8 cellular contexts compared by ENCODE assay signal in genomic region chr4:186144180-186144579, GRCh38. TPM values are rescaled to one million over a fixed set of nuclear protein-coding genes. Genes with fewer than 3 reads are reported as not detected.
DNase-seq lines count a peak whose midpoint lies in the region; ATAC-seq, FAIRE-seq and TF ChIP-seq lines count a peak whose summit lies in the region.

No MANE protein-coding gene starts in this region.

- peaks cover 0 to 13% (median 11%) of the 10 kb centered on the region in 3 donors for H3K4me1 Mint-ChIP-seq in IgD-negative memory B cell
- peaks cover 6% of the 10 kb centered on the region for H3K4me1 Mint-ChIP-seq in CD14-positive monocyte

- H3K4me1 ChIP-seq in body of pancreas (peaks cover 25% of the 10 kb centered on the region), small intestine (ENCODE audit: control insufficient read depth in 2 of 2, insufficient read depth in 1 of 2, low read depth in 1 of 2, low read length in 1 of 2) (no peaks in the 10 kb centered on the region)

- H3K4me3 ChIP-seq in body of pancreas (peak overlapping the region in 1 of 2 donors; percentile 5), small intestine (ENCODE audit: low read depth in 1 of 2, low read length in 2 of 2) (peak overlapping the region; percentile 29 to 70)

- peak in 3 of 7 experiments; percentile 19 to 29 (median 25) for TF ChIP-seq CTCF in body of pancreas (IDR thresholded peaks at IDR 0.05)
- TF ChIP-seq CTCF in CD14-positive monocyte (IDR thresholded peaks at IDR 0.05), result no peak

- no peaks in the 10 kb centered on the region for H3K36me3 ChIP-seq in body of pancreas (replicated peaks in 1 of 2; ENCODE audit: insufficient read depth in 1 of 2, low read depth in 2 of 2)
- no peaks in the 10 kb centered on the region for H3K36me3 ChIP-seq in small intestine (ENCODE audit: control insufficient read depth in 2 of 2, insufficient read depth in 2 of 2, low read length in 2 of 2)

- 3 to 17% methylated on average over 19 of the region's 19 CpGs for WGBS in body of pancreas, 2 donors
- WGBS in small intestine, 3 donors, result 1 to 4% (median 3%) methylated on average over 19 of the region's 19 CpGs

- DNase-seq in EL (peak; percentile 30), body of pancreas (peak; percentile 30 to 48 (median 42)), iPS-NIHi7 (ENCODE audit: extremely low spot score) (peak; percentile 28), small intestine (peak; percentile 29), COLO829 (ENCODE audit: low spot score) (no peak), CD14-positive monocyte (ENCODE audit: low spot score) (no peak)

- no peak for TF ChIP-seq POLR2A in body of pancreas (IDR thresholded peaks at IDR 0.05)

- peak overlapping the region; percentile 16 to 86 (median 68) for H3K4me3 Mint-ChIP-seq in IgD-negative memory B cell
- peak overlapping the region in 1 of 2 donors; percentile 79 for H3K4me3 Mint-ChIP-seq in CD14-positive monocyte

- intact Hi-C loops in body of pancreas (cut with DNase I) (no loop called here), CD14-positive monocyte (cut with micrococcal nuclease) (no loop called here)

- no peak for FAIRE-seq in small intestine (lab: Jason Lieb, UNC)

- H3K27ac Mint-ChIP-seq in IgD-negative memory B cell (peak overlapping the region in 1 of 3 donors; percentile 10), CD14-positive monocyte (no peak overlapping the region)

- no peaks in the 10 kb centered on the region for H3K9me3 Mint-ChIP-seq in IgD-negative memory B cell
- H3K9me3 Mint-ChIP-seq in CD14-positive monocyte, result peaks cover 0 to 11% (median 4%) of the 10 kb centered on the region in 7 donors

- H3K36me3 Mint-ChIP-seq in IgD-negative memory B cell (peaks cover 4% of the 10 kb centered on the region), CD14-positive monocyte (peaks cover 0 to 8% of the 10 kb centered on the region in 2 donors)

- no peaks in the 10 kb centered on the region for H3K9me3 ChIP-seq in body of pancreas
- no peaks in the 10 kb centered on the region for H3K9me3 ChIP-seq in small intestine (ENCODE audit: control insufficient read depth, low read depth)

- ATAC-seq in GM21360 (IDR thresholded peaks at IDR 0.05; ENCODE audit: unreplicated experiment) (peak; percentile 38), body of pancreas (peak; percentile 45)

- H3K27me3 ChIP-seq in body of pancreas (no peaks in the 10 kb centered on the region), small intestine (ENCODE audit: control insufficient read depth in 2 of 2, insufficient read depth in 2 of 2, low read length in 2 of 2) (peaks cover 0 to 3% of the 10 kb centered on the region in 2 donors)

- H3K27me3 Mint-ChIP-seq in IgD-negative memory B cell (peaks cover 35% of the 10 kb centered on the region), CD14-positive monocyte (ENCODE audit: low read depth in 3 of 3) (peaks cover 40 to 62% (median 58%) of the 10 kb centered on the region in 3 donors)

- H3K27ac ChIP-seq in body of pancreas, result peak overlapping the region; percentile 45 to 86 (median 72)
- H3K27ac ChIP-seq in small intestine (ENCODE audit: low read depth in 1 of 2, low read length in 1 of 2), result peak overlapping the region in 1 of 2 donors; percentile 76

RNA-seq across cellular contexts. Expression of gene FAM149A, which starts 39.7 kb away (rescaled TPM):
- not detected for polyA plus RNA-seq in IgD-negative memory B cell
- total RNA-seq in body of pancreas, result 10 to 100 TPM; 20.8 to 51.4 TPM
- 10 to 100 TPM in 1 of 3 donors, 1 to 10 TPM in 2; 6.8 to 11.4 (median 7.6) TPM for polyA plus RNA-seq in small intestine
- not detected for polyA plus RNA-seq in CD14-positive monocyte

RNA-seq across cellular contexts. Expression of gene CYP4V2, which starts 47.2 kb away (rescaled TPM):
- polyA plus RNA-seq in IgD-negative memory B cell (18.9 TPM), small intestine (10 to 100 TPM; 19.5 to 28.6 (median 23.0) TPM), CD14-positive monocyte (10 to 100 TPM in 1 of 2 donors, 1 to 10 TPM in 1; 6.3 to 10.5 TPM)
- total RNA-seq in body of pancreas, result 10 to 100 TPM; 62.8 to 65.3 TPM

Comparison
In these comparisons a context has a peak if more than half of its experiments do, and no peak if none do; other contexts are left out.
1. DNase-seq: peak in EL (single experiment), body of pancreas (4 of 4), iPS-NIHi7 (single experiment) and small intestine (single experiment); none in COLO829 (single experiment) and CD14-positive monocyte (single experiment).